14 cellular contexts compared by ENCODE assay signal in genomic region chr12:124321556-124322270, GRCh38. TPM values are rescaled to one million over a fixed set of nuclear protein-coding genes. Genes with fewer than 3 reads are reported as not detected.
DNase-seq lines count a peak whose midpoint lies in the region; ATAC-seq and TF ChIP-seq lines count a peak whose summit lies in the region.
"Had no signal": no experiment of that assay in that cellular context is flagged by ENCODE, and none has a peak within 500 bp of the region (broad histone marks: within the 10 kb centered on the region; RNA-seq: fewer than 3 reads in every experiment).

No MANE protein-coding gene starts in this region.

- H3K4me3 ChIP-seq in psoas muscle: no peak overlapping the region
- H3K4me3 ChIP-seq: adrenal gland had no signal

- no peaks in the 10 kb centered on the region for H3K4me1 ChIP-seq in psoas muscle
- H3K4me1 ChIP-seq: adrenal gland had no signal

- 60 to 72% (median 64%) methylated on average over 7 of the region's 7 CpGs for WGBS in psoas muscle, 3 donors

- H3K27ac Mint-ChIP-seq in central memory CD8-positive, alpha-beta T cell (ENCODE audit: low read depth): peak overlapping the region; percentile 78
- H3K27ac Mint-ChIP-seq: activated CD8-positive, alpha-beta memory T cell treated with anti-CD3 and anti-CD28 coated beads, Interleukin-2, amount 10 ng/mL, durations not matched to agents 7 days and 5 days; nephron progenitor cell; stimulated activated memory B cell treated with anti-CD40 and anti-IgM and Interleukin-4, amounts not matched to agents 10 μg/mL and 1 μg/mL and 100 μg/mL, for 72 hours had no signal

- H3K27ac ChIP-seq in psoas muscle: no peak overlapping the region
- H3K27ac ChIP-seq: adrenal gland had no signal

- H3K9me3 Mint-ChIP-seq in central memory CD8-positive, alpha-beta T cell: no peaks in the 10 kb centered on the region

- no peak for TF ChIP-seq CTCF in psoas muscle (IDR thresholded peaks at IDR 0.05)

- no peak overlapping the region for H3K4me3 Mint-ChIP-seq in central memory CD8-positive, alpha-beta T cell
- H3K4me3 Mint-ChIP-seq: activated CD8-positive, alpha-beta memory T cell treated with anti-CD3 and anti-CD28 coated beads, Interleukin-2, amount 10 ng/mL, durations not matched to agents 7 days and 5 days; nephron progenitor cell; stimulated activated memory B cell treated with anti-CD40 and anti-IgM and Interleukin-4, amounts not matched to agents 10 μg/mL and 1 μg/mL and 100 μg/mL, for 72 hours had no signal

- DNase-seq in NCI-H82 (lab: John Stamatoyannopoulos, UW) (peak; percentile 29), NCI-H82 treated with DMSO at 0.1 percent for 48 hours (lab: John Stamatoyannopoulos, UW; ENCODE audit: unreplicated experiment) (no peak), psoas muscle (no peak)
- no peak for DNase-seq in central memory CD8-positive, alpha-beta T cell (ENCODE audit: low spot score in 2 of 2)
- no peak for DNase-seq in stimulated activated CD4-positive, alpha-beta T cell treated with anti-CD3 and anti-CD28 coated beads, Interleukin-4, amount 100 ng/mL, for 1 hour

- no peaks in the 10 kb centered on the region for H3K27me3 Mint-ChIP-seq in central memory CD8-positive, alpha-beta T cell
- H3K27me3 Mint-ChIP-seq: activated CD8-positive, alpha-beta memory T cell treated with anti-CD3 and anti-CD28 coated beads, Interleukin-2, amount 10 ng/mL, durations not matched to agents 7 days and 5 days; stimulated activated memory B cell treated with anti-CD40 and anti-IgM and Interleukin-4, amounts not matched to agents 10 μg/mL and 1 μg/mL and 100 μg/mL, for 72 hours had no signal

- peaks cover 8% of the 10 kb centered on the region for H3K9me3 ChIP-seq in psoas muscle

- ATAC-seq in HG02981 (IDR thresholded peaks at IDR 0.05; ENCODE audit: unreplicated experiment): peak; percentile 9
- ATAC-seq in central memory CD8-positive, alpha-beta T cell (replicated peaks; ENCODE audit: extremely low read depth, poor library complexity, severe bottlenecking): no peak
- ATAC-seq in psoas muscle: peak; percentile 22 to 44 (median 27)
- no peak for ATAC-seq in HG02973 (IDR thresholded peaks at IDR 0.05; ENCODE audit: unreplicated experiment)
- no peak for ATAC-seq in HG02970 (IDR thresholded peaks at IDR 0.05; ENCODE audit: low FRiP score, unreplicated experiment)

- H3K4me1 Mint-ChIP-seq in central memory CD8-positive, alpha-beta T cell: no peaks in the 10 kb centered on the region
- H3K4me1 Mint-ChIP-seq: activated CD8-positive, alpha-beta memory T cell treated with anti-CD3 and anti-CD28 coated beads, Interleukin-2, amount 10 ng/mL, durations not matched to agents 7 days and 5 days; stimulated activated memory B cell treated with anti-CD40 and anti-IgM and Interleukin-4, amounts not matched to agents 10 μg/mL and 1 μg/mL and 100 μg/mL, for 72 hours had no signal

- no peaks in the 10 kb centered on the region for H3K27me3 ChIP-seq in psoas muscle (ENCODE audit: insufficient read depth in 3 of 3, low read length in 2 of 3)
- H3K27me3 ChIP-seq: adrenal gland had no signal

- intact Hi-C loops in psoas muscle (cut with DNase I): loop anchor here in 1 of 2 donors (1.0 to 2.0 kb wide), 2 partner anchors 267 to 285 kb away; no protein-coding TSS in a partner anchor

- H3K36me3 Mint-ChIP-seq in central memory CD8-positive, alpha-beta T cell (ENCODE audit: insufficient read depth): peaks cover 26% of the 10 kb centered on the region

- peaks cover 4 to 31% of the 10 kb centered on the region in 2 donors for H3K36me3 ChIP-seq in psoas muscle (ENCODE audit: insufficient read depth in 1 of 2, low read depth in 1 of 2)

RNA-seq across cellular contexts. Expression of gene RFLNA, which starts 26.8 kb away (rescaled TPM):
- total RNA-seq in psoas muscle: 1 to 10 TPM in 3 of 4 donors, under 1 TPM in 1; 0.50 to 7.8 (median 1.8) TPM
- under 1 TPM; 0.38 to 0.70 (median 0.47) TPM for polyA plus RNA-seq in psoas muscle
- total RNA-seq: activated CD8-positive, alpha-beta memory T cell treated with anti-CD3 and anti-CD28 coated beads, Interleukin-2, amount 10 ng/mL, durations not matched to agents 7 days and 5 days; HT1080; OCI-LY7 had no signal

Comparison
In these comparisons a context has a peak if more than half of its experiments do, and no peak if none do; other contexts are left out.
1. ATAC-seq: peak in HG02981 (single experiment) and psoas muscle (4 of 4); none in central memory CD8-positive, alpha-beta T cell (single experiment), HG02973 (single experiment) and HG02970 (single experiment).